1 cellular context compared by ENCODE assay signal in the genomic region with DNA sequence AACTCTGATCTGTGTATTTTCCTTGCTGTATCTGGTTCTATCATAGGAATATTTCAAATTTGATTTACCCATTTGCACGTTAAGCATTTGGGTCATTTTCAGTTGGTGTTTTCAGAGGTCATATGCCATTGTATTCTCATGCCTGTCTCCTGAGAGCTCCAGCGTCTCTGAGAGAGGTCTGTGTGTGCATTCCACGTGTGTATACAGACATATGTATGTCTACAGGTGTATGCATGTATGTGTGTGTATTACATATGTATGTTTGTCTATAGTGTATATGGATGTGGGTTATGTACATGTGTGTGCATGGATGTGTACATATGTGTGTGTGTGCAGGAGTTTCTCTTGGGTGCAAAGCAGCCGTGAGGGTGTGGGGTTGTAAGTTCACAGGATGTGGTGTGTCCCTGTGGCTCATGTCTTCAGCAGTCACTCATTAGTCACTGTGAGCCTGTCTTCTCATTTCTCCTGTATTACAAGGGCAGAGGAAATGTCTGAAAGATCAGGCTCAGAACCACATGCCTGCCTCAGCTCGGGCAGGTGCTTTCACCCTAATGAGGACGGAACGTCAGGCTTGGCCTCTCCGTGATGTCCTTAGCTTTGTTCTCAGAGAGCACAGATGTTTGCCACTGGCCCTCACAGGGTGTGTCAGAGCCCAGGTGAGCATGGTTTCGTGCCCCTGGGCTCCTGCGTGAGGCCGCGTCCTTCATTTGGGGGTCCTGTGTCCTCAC.
TF ChIP-seq lines count a peak whose summit lies in the region.

No MANE protein-coding gene starts in this region.

TF ChIP-seq in GM12878, 131 proteins besides CTCF, POLR2A, EP300 and RAD21 (continued from another document):
- TF ChIP-seq BHLHE40 (IDR thresholded peaks at IDR 0.05; ENCODE audit: borderline replicate concordance in 1 of 2, low read depth in 2 of 2, low read length in 1 of 2): peak in 1 of 2 experiments; percentile 23; a peak in 1 of 4 replicates
- no peak for TF ChIP-seq MEF2A (IDR thresholded peaks at IDR 0.05; ENCODE audit: insufficient read depth, low read depth, low read length)
- no peak for TF ChIP-seq RFX5 (IDR thresholded peaks at IDR 0.05; ENCODE audit: low read depth, low read length)
- TF ChIP-seq, protein P1, sequence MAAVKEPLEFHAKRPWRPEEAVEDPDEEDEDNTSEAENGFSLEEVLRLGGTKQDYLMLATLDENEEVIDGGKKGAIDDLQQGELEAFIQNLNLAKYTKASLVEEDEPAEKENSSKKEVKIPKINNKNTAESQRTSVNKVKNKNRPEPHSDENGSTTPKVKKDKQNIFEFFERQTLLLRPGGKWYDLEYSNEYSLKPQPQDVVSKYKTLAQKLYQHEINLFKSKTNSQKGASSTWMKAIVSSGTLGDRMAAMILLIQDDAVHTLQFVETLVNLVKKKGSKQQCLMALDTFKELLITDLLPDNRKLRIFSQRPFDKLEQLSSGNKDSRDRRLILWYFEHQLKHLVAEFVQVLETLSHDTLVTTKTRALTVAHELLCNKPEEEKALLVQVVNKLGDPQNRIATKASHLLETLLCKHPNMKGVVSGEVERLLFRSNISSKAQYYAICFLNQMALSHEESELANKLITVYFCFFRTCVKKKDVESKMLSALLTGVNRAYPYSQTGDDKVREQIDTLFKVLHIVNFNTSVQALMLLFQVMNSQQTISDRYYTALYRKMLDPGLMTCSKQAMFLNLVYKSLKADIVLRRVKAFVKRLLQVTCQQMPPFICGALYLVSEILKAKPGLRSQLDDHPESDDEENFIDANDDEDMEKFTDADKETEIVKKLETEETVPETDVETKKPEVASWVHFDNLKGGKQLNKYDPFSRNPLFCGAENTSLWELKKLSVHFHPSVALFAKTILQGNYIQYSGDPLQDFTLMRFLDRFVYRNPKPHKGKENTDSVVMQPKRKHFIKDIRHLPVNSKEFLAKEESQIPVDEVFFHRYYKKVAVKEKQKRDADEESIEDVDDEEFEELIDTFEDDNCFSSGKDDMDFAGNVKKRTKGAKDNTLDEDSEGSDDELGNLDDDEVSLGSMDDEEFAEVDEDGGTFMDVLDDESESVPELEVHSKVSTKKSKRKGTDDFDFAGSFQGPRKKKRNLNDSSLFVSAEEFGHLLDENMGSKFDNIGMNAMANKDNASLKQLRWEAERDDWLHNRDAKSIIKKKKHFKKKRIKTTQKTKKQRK (IDR thresholded peaks at IDR 0.05; ENCODE audit: low read depth, low read length): no peak
- TF ChIP-seq, protein P2, sequence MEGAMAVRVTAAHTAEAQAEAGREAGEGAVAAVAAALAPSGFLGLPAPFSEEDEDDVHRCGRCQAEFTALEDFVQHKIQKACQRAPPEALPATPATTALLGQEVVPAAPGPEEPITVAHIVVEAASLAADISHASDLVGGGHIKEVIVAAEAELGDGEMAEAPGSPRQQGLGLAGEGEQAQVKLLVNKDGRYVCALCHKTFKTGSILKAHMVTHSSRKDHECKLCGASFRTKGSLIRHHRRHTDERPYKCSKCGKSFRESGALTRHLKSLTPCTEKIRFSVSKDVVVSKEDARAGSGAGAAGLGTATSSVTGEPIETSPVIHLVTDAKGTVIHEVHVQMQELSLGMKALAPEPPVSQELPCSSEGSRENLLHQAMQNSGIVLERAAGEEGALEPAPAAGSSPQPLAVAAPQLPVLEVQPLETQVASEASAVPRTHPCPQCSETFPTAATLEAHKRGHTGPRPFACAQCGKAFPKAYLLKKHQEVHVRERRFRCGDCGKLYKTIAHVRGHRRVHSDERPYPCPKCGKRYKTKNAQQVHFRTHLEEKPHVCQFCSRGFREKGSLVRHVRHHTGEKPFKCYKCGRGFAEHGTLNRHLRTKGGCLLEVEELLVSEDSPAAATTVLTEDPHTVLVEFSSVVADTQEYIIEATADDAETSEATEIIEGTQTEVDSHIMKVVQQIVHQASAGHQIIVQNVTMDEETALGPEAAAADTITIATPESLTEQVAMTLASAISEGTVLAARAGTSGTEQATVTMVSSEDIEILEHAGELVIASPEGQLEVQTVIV (IDR thresholded peaks at IDR 0.05; ENCODE audit: borderline replicate concordance, partially characterized antibody): no peak
- no peak for TF ChIP-seq FOS (IDR thresholded peaks at IDR 0.05; ENCODE audit: borderline replicate concordance, extremely low read depth, insufficient read length)
- no peak for TF ChIP-seq CBX3 (IDR thresholded peaks at IDR 0.05; ENCODE audit: borderline replicate concordance, low read depth)
- TF ChIP-seq, protein P3, sequence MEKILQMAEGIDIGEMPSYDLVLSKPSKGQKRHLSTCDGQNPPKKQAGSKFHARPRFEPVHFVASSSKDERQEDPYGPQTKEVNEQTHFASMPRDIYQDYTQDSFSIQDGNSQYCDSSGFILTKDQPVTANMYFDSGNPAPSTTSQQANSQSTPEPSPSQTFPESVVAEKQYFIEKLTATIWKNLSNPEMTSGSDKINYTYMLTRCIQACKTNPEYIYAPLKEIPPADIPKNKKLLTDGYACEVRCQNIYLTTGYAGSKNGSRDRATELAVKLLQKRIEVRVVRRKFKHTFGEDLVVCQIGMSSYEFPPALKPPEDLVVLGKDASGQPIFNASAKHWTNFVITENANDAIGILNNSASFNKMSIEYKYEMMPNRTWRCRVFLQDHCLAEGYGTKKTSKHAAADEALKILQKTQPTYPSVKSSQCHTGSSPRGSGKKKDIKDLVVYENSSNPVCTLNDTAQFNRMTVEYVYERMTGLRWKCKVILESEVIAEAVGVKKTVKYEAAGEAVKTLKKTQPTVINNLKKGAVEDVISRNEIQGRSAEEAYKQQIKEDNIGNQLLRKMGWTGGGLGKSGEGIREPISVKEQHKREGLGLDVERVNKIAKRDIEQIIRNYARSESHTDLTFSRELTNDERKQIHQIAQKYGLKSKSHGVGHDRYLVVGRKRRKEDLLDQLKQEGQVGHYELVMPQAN (conservative IDR thresholded peaks at IDR 0.05): no peak
- no peak for TF ChIP-seq KLF5 (IDR thresholded peaks at IDR 0.05; ENCODE audit: partially characterized antibody)
- no peak for TF ChIP-seq SRF (IDR thresholded peaks at IDR 0.05; ENCODE audit: low read depth in 2 of 2, low read length in 2 of 2)
- TF ChIP-seq, protein P4, sequence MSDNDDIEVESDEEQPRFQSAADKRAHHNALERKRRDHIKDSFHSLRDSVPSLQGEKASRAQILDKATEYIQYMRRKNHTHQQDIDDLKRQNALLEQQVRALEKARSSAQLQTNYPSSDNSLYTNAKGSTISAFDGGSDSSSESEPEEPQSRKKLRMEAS (IDR thresholded peaks at IDR 0.05; ENCODE audit: low read depth, low read length): peak; percentile 37; the same call in 1 of the 2 replicates
- no peak for TF ChIP-seq SIX5 (IDR thresholded peaks at IDR 0.05; ENCODE audit: low read depth, low read length, severe bottlenecking)
- TF ChIP-seq ATF7 (IDR thresholded peaks at IDR 0.05; ENCODE audit: low read depth): no peak
- TF ChIP-seq ASH2L (IDR thresholded peaks at IDR 0.05; ENCODE audit: borderline replicate concordance, low read depth): no peak
- no peak for TF ChIP-seq CBX5 (IDR thresholded peaks at IDR 0.05; ENCODE audit: low read depth)
- TF ChIP-seq ZSCAN29 (IDR thresholded peaks at IDR 0.05): no peak
- TF ChIP-seq, protein P5, sequence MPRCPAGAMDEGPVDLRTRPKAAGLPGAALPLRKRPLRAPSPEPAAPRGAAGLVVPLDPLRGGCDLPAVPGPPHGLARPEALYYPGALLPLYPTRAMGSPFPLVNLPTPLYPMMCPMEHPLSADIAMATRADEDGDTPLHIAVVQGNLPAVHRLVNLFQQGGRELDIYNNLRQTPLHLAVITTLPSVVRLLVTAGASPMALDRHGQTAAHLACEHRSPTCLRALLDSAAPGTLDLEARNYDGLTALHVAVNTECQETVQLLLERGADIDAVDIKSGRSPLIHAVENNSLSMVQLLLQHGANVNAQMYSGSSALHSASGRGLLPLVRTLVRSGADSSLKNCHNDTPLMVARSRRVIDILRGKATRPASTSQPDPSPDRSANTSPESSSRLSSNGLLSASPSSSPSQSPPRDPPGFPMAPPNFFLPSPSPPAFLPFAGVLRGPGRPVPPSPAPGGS (IDR thresholded peaks at IDR 0.05; ENCODE audit: borderline replicate concordance, insufficient read depth, low read depth, low read length, poor library complexity, severe bottlenecking): no peak
- no peak for TF ChIP-seq EED (IDR thresholded peaks at IDR 0.05; ENCODE audit: low read depth)
- TF ChIP-seq SP1 (IDR thresholded peaks at IDR 0.05; ENCODE audit: low read depth, low read length): no peak
- TF ChIP-seq IRF4 (IDR thresholded peaks at IDR 0.05; ENCODE audit: low read depth, low read length): no peak
- TF ChIP-seq STAT1 (conservative IDR thresholded peaks at IDR 0.05): no peak
- no peak for TF ChIP-seq BMI1 (IDR thresholded peaks at IDR 0.05; ENCODE audit: borderline replicate concordance)
- no peak for TF ChIP-seq GABPA (IDR thresholded peaks at IDR 0.05; ENCODE audit: low read depth)
- TF ChIP-seq MEF2B (IDR thresholded peaks at IDR 0.05; ENCODE audit: partially characterized antibody, poor library complexity, severe bottlenecking): no peak
- no peak for TF ChIP-seq HDAC6 (IDR thresholded peaks at IDR 0.05; ENCODE audit: unreplicated experiment)
- TF ChIP-seq, protein P6, sequence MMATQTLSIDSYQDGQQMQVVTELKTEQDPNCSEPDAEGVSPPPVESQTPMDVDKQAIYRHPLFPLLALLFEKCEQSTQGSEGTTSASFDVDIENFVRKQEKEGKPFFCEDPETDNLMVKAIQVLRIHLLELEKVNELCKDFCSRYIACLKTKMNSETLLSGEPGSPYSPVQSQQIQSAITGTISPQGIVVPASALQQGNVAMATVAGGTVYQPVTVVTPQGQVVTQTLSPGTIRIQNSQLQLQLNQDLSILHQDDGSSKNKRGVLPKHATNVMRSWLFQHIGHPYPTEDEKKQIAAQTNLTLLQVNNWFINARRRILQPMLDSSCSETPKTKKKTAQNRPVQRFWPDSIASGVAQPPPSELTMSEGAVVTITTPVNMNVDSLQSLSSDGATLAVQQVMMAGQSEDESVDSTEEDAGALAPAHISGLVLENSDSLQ (IDR thresholded peaks at IDR 0.05): peak; percentile 77
- TF ChIP-seq MTA3 (IDR thresholded peaks at IDR 0.05; ENCODE audit: borderline replicate concordance, low read length): no peak
- TF ChIP-seq RUNX3 (IDR thresholded peaks at IDR 0.05; ENCODE audit: low read length): no peak
- no peak for TF ChIP-seq RBBP5 (conservative IDR thresholded peaks at IDR 0.05)
- no peak for TF ChIP-seq MYB (IDR thresholded peaks at IDR 0.05; ENCODE audit: borderline replicate concordance, low read depth, low read length)
- TF ChIP-seq HDGF (IDR thresholded peaks at IDR 0.05): no peak
- peak; percentile 35; the same call in 1 of the 2 replicates for TF ChIP-seq NR2F1 (conservative IDR thresholded peaks at IDR 0.05)
- peak; percentile 55; the same call in 1 of the 2 replicates for TF ChIP-seq PAX8 (IDR thresholded peaks at IDR 0.05)
- no peak for TF ChIP-seq MXI1 (IDR thresholded peaks at IDR 0.05; ENCODE audit: low read depth, low read length)
- TF ChIP-seq EGR1 (IDR thresholded peaks at IDR 0.05; ENCODE audit: borderline replicate concordance in 1 of 2, low read depth in 2 of 2, low read length in 2 of 2): no peak
- TF ChIP-seq CHD2 (IDR thresholded peaks at IDR 0.05; ENCODE audit: borderline replicate concordance, low read depth, low read length): no peak
- no peak for TF ChIP-seq TCF7 (IDR thresholded peaks at IDR 0.05; ENCODE audit: borderline replicate concordance)
TF ChIP-seq in GM12878: peak in this region for 8.
